1 cellular context compared by ENCODE assay signal in genomic region chr2:168781191-168781818, GRCh38.
TF ChIP-seq lines count a peak whose summit lies in the region.

No MANE protein-coding gene starts in this region.

TF ChIP-seq in GM23338, 12 proteins besides CTCF, POLR2A, EP300 and RAD21:
- TF ChIP-seq ZNF462 (CRISPR knock-in tag; IDR thresholded peaks at IDR 0.05) (peak; percentile 33; the same call in 1 of the 2 replicates), ZNF331 (CRISPR knock-in tag; IDR thresholded peaks at IDR 0.05; ENCODE audit: low read depth) (no peak)
